ENCODE assay signal across 14 cellular contexts in genomic region chr2:231182500-231182899, GRCh38. TPM values are rescaled to one million over a fixed set of nuclear protein-coding genes. Genes with fewer than 3 reads are reported as not detected.
DNase-seq lines count a peak whose midpoint lies in the region; ATAC-seq and TF ChIP-seq lines count a peak whose summit lies in the region.
"Had no signal": no experiment of that assay in that cellular context is flagged by ENCODE, and none has a peak within 500 bp of the region (broad histone marks: within the 10 kb centered on the region; RNA-seq: fewer than 3 reads in every experiment).

No MANE protein-coding gene starts in this region.

- peak overlapping the region; percentile 21; the same call in 1 of the 2 replicates for H2BK20ac ChIP-seq in IMR-90 (ENCODE audit: low read depth, low read length)

- peaks cover 20% of the 10 kb centered on the region for H3K4me1 Mint-ChIP-seq in WTC11

- peak; percentile 34 for DNase-seq in ELF-1 (ENCODE audit: low read depth, low spot score)
- DNase-seq in IMR-90 = no peak
- DNase-seq in WTC11 (ENCODE audit: low spot score) = no peak
- no peak for DNase-seq in superior temporal gyrus (ENCODE audit: extremely low spot score)
- DNase-seq in COLO829 (ENCODE audit: low spot score) = no peak
- DNase-seq in putamen (ENCODE audit: low spot score) = no peak
- DNase-seq: activated T-cell treated with anti-CD3 and anti-CD28 coated beads, Interleukin-2, amount 50 U/mL, for 4 hours; esophagus squamous epithelium; kidney glomerular epithelial cell; NCI-H69; ovary had no signal

- POLR2A ChIA-PET in IMR-90 (lab: Charles Lee; ENCODE audit: unreplicated experiment) = no interaction called here
- POLR2A ChIA-PET in WTC11 (lab: Charles Lee) = interaction anchor here (1.0 kb wide), 1 partner anchor 10 kb away, joined by 3 read pairs; no protein-coding TSS in a partner anchor

- H3K4me2 ChIP-seq in IMR-90 (ENCODE audit: low read depth, low read length) (no peak overlapping the region), parathyroid adenoma (ENCODE audit: low read length) (no peak overlapping the region)

- H3K4me1 ChIP-seq in IMR-90 (ENCODE audit: control insufficient read depth, insufficient read depth, low read length) (peaks cover 8% of the 10 kb centered on the region), parathyroid adenoma (peaks cover 10% of the 10 kb centered on the region)

- H3K79me1 ChIP-seq in IMR-90 (ENCODE audit: low read depth in 1 of 2, low read length in 2 of 2) = no peaks in the 10 kb centered on the region

- no TSS peak for BruUV-seq in IMR-90 (replicated peaks; lab: Mats Ljungman, UMichigan)

- in situ Hi-C loops in IMR-90 (cut with MboI; ENCODE audit: low sequenced_read_pairs) = no loop called here

- no peak overlapping the region; the same call in 2 of the 3 replicates for H2BK15ac ChIP-seq in IMR-90 (ENCODE audit: low read depth, low read length)

- WGBS in IMR-90 (ENCODE audit: extremely low coverage in 2 of 2, insufficient read length in 1 of 2), 2 experiments = 100% methylated on average over 1 of the region's 8 CpGs; no CpG with 5 or more reads in 1 of the 2 experiments

- H4K5ac ChIP-seq in IMR-90 (ENCODE audit: low read depth, low read length) = no peak overlapping the region

- H3K27ac Mint-ChIP-seq in WTC11 = no peak overlapping the region

- peak overlapping the region; percentile 88 for H2AK5ac ChIP-seq in IMR-90 (ENCODE audit: low read depth, low read length)

- no peak for TF ChIP-seq POLR2A in IMR-90 (IDR thresholded peaks at IDR 0.05; ENCODE audit: low read depth, low read length)

- H2AFZ ChIP-seq in IMR-90 (replicated peaks; ENCODE audit: low read length, poor library complexity) (peak overlapping the region; percentile 53), parathyroid adenoma (peak overlapping the region; percentile 2)

- TF ChIP-seq CTCF in IMR-90 (conservative IDR thresholded peaks at IDR 0.05; ENCODE audit: low read depth, low read length) (no peak), WTC11 (IDR thresholded peaks at IDR 0.05) (no peak), parathyroid adenoma (IDR thresholded peaks at IDR 0.05) (no peak)

- CTCF ChIA-PET in IMR-90 (lab: Yijun Ruan, JAX) (interaction anchor here (0.9 to 1.0 kb wide), 2 partner anchors 10 to 14 kb away, joined by 3 read pairs; no protein-coding TSS in a partner anchor), WTC11 (lab: Charles Lee) (interaction anchor here (0.7 to 1.3 kb wide), 3 partner anchors 9 to 129 kb away, joined by 3 to 9 read pairs (median 3); no protein-coding TSS in a partner anchor)

- H3K36me3 ChIP-seq in IMR-90 (ENCODE audit: control insufficient read depth, insufficient read depth, low read length) = no peaks in the 10 kb centered on the region
- H3K36me3 ChIP-seq in parathyroid adenoma (ENCODE audit: control insufficient read depth, insufficient read depth, low read length) = no peaks in the 10 kb centered on the region
- H3K36me3 ChIP-seq: esophagus squamous epithelium, ovary had no signal

- H3K4ac ChIP-seq in IMR-90 (ENCODE audit: low read depth, low read length) = peak overlapping the region; percentile 46

- no peaks in the 10 kb centered on the region for H3K27me3 ChIP-seq in IMR-90 (ENCODE audit: control insufficient read depth, insufficient read depth, low read length)
- no peaks in the 10 kb centered on the region for H3K27me3 ChIP-seq in parathyroid adenoma (ENCODE audit: control insufficient read depth, insufficient read depth, low read length)
- H3K27me3 ChIP-seq: esophagus squamous epithelium, ovary had no signal

- no peak overlapping the region for H3K56ac ChIP-seq in IMR-90 (ENCODE audit: extremely low read depth, insufficient read depth, low read length)

- H3K4me3 ChIP-seq in IMR-90 (ENCODE audit: insufficient read depth, low read depth, low read length) = no peak overlapping the region
- H3K4me3 ChIP-seq in parathyroid adenoma (ENCODE audit: low read depth, low read length) = no peak overlapping the region
- H3K4me3 ChIP-seq: esophagus squamous epithelium, ovary had no signal

- intact Hi-C loops in IMR-90 (cut with micrococcal nuclease) = no loop called here

- no peak overlapping the region for H3K27ac ChIP-seq in IMR-90 (ENCODE audit: insufficient read depth, low read length)
- no peak overlapping the region for H3K27ac ChIP-seq in parathyroid adenoma
- H3K27ac ChIP-seq: ovary had no signal

- dilution Hi-C loops in IMR-90 (cut with HindIII; ENCODE audit: low sequenced_read_pairs, unreplicated experiment) = no loop called here

- TF ChIP-seq RAD21 in IMR-90 (IDR thresholded peaks at IDR 0.05; ENCODE audit: low read length) = no peak

- no peaks in the 10 kb centered on the region for H3K9me3 ChIP-seq in IMR-90 (ENCODE audit: control insufficient read depth, insufficient read depth, low read length)
- no peaks in the 10 kb centered on the region for H3K9me3 ChIP-seq in parathyroid adenoma (ENCODE audit: control insufficient read depth, low read length)
- H3K9me3 ChIP-seq: esophagus squamous epithelium, ovary had no signal

- no peaks in the 10 kb centered on the region for H3K79me2 ChIP-seq in parathyroid adenoma

- no peaks in the 10 kb centered on the region for H3K9me1 ChIP-seq in IMR-90 (ENCODE audit: insufficient read depth, low read length)

- no peak overlapping the region for H3K9ac ChIP-seq in IMR-90 (ENCODE audit: low read depth, low read length)
- H3K9ac ChIP-seq in parathyroid adenoma = no peak overlapping the region

- no peak overlapping the region for H3K4me3 Mint-ChIP-seq in WTC11
- H3K4me3 Mint-ChIP-seq: activated T-cell treated with anti-CD3 and anti-CD28 coated beads, Interleukin-2, amount 50 U/mL, for 4 hours had no signal

- H4K20me1 ChIP-seq in IMR-90 (ENCODE audit: insufficient read depth, low read length) = no peaks in the 10 kb centered on the region

- H3K27me3 Mint-ChIP-seq in WTC11 (ENCODE audit: low read depth) = no peaks in the 10 kb centered on the region

- H3K9me3 Mint-ChIP-seq in WTC11 = 0 out of 2 replicates have a peak, but pooled peaks cover 4% of the 10 kb centered on the region
- H3K9me3 Mint-ChIP-seq: activated T-cell treated with anti-CD3 and anti-CD28 coated beads, Interleukin-2, amount 50 U/mL, for 4 hours had no signal

- H2AK9ac ChIP-seq in IMR-90 (replicated peaks; ENCODE audit: low read depth, low read length, poor library complexity) = peak overlapping the region; percentile 47

- peak overlapping the region; percentile 72 for H2BK120ac ChIP-seq in IMR-90 (ENCODE audit: low read depth, low read length)

- no peak overlapping the region for H3K23ac ChIP-seq in IMR-90 (ENCODE audit: low read depth, low read length)

- peak overlapping the region in 1 of 2 experiments; percentile 48; a peak in 1 of 4 replicates for H4K8ac ChIP-seq in IMR-90 (ENCODE audit: low read depth in 2 of 2, low read length in 2 of 2)

- 0 out of 2 replicates have a peak overlapping the region, but pooled peaks have one; percentile 37 for H3K14ac ChIP-seq in IMR-90 (replicated peaks; ENCODE audit: low read depth, low read length)

- ATAC-seq in IMR-90 (ENCODE audit: low read depth) (no peak), WTC11 (peak; percentile 65), GM18511 (IDR thresholded peaks at IDR 0.05; ENCODE audit: unreplicated experiment) (no peak)
- ATAC-seq: activated T-cell treated with anti-CD3 and anti-CD28 coated beads, Interleukin-2, amount 50 U/mL, for 4 hours had no signal

- H3K36me3 Mint-ChIP-seq in WTC11 = no peaks in the 10 kb centered on the region

- H4K91ac ChIP-seq in IMR-90 (ENCODE audit: insufficient read depth, low read depth, low read length) = peak overlapping the region; percentile 4

- H3K18ac ChIP-seq in IMR-90 (ENCODE audit: low read depth, low read length) = no peak overlapping the region

- H2BK5ac ChIP-seq in IMR-90 (ENCODE audit: low read depth, low read length, poor library complexity, severe bottlenecking) = no peak overlapping the region

TF ChIP-seq in IMR-90, 13 proteins besides CTCF, POLR2A, EP300 and RAD21 (continues in another document):
- TF ChIP-seq MAZ (IDR thresholded peaks at IDR 0.05; ENCODE audit: borderline replicate concordance, low read depth, low read length) = no peak
- no peak for TF ChIP-seq CEBPB (IDR thresholded peaks at IDR 0.05; ENCODE audit: low read depth, low read length)
- no peak for TF ChIP-seq FOS (IDR thresholded peaks at IDR 0.05; ENCODE audit: low read depth, low read length)
- no peak for TF ChIP-seq NFE2L2 (IDR thresholded peaks at IDR 0.05; ENCODE audit: low read depth, low read length)
- peak; percentile 52; the same call in 1 of the 2 replicates for TF ChIP-seq USF2 (IDR thresholded peaks at IDR 0.05; ENCODE audit: low read depth, low read length)

TF ChIP-seq in WTC11, 78 proteins besides CTCF, POLR2A, EP300 and RAD21:
- TF ChIP-seq USF1 (CRISPR knock-in tag; IDR thresholded peaks at IDR 0.05) (peak; percentile 51; the same call in 1 of the 2 replicates), USF2 (CRISPR knock-in tag; IDR thresholded peaks at IDR 0.05) (peak; percentile 79), NFYB (CRISPR knock-in tag; conservative IDR thresholded peaks at IDR 0.05; ENCODE audit: low read depth) (peak; percentile 78), FOXP1 (CRISPR knock-in tag; IDR thresholded peaks at IDR 0.05; ENCODE audit: borderline replicate concordance) (no peak)

RNA-seq across cellular contexts. Expression of gene ARMC9, which starts 15.9 kb away (rescaled TPM):
- total RNA-seq in IMR-90 (2012; rRNA removed) = 39.4 and 46.6 TPM in 2 replicates
- 33.6 and 36.0 TPM in 2 replicates for polyA plus RNA-seq in IMR-90 (2012; rRNA removed)
- 29.9 and 42.2 TPM in 2 replicates for polyA plus RNA-seq in IMR-90 (2012; cell fraction: cytosol; rRNA removed)
- polyA plus RNA-seq in IMR-90 (2012; cell fraction: nucleus; rRNA removed; ENCODE audit: low replicate concordance) = 46.6 and 56.9 TPM in 2 replicates
- total RNA-seq in WTC11 (2021) = 34.5 to 37.5 TPM (median 34.9 TPM) in 3 replicates

RNA-seq across cellular contexts. Expression of gene HTR2B, which starts 57.7 kb away (rescaled TPM):
- total RNA-seq in IMR-90 (2012; rRNA removed) (0.56 and 0.72 TPM in 2 replicates), WTC11 (2021) (not detected in 3 replicates)
- 0.23 and 0.26 TPM in 2 replicates for polyA plus RNA-seq in IMR-90 (2012; rRNA removed)
- 0.02 and 0.11 TPM in 2 replicates for polyA plus RNA-seq in IMR-90 (2012; cell fraction: cytosol; rRNA removed)
- polyA plus RNA-seq in IMR-90 (2012; cell fraction: nucleus; rRNA removed; ENCODE audit: low replicate concordance) = 0.16 TPM in 1 of 2 replicates, not detected in the other
- total RNA-seq: M059J had no signal
